ENCODE assay signal across 34 cellular contexts in genomic region chr19:5365905-5366304, GRCh38. TPM values are rescaled to one million over a fixed set of nuclear protein-coding genes. Genes with fewer than 3 reads are reported as not detected.
DNase-seq lines count a peak whose midpoint lies in the region; ATAC-seq, FAIRE-seq and TF ChIP-seq lines count a peak whose summit lies in the region.
"Had no signal": no experiment of that assay in that cellular context is flagged by ENCODE, and none has a peak within 500 bp of the region (broad histone marks: within the 10 kb centered on the region; RNA-seq: fewer than 3 reads in every experiment).

No MANE protein-coding gene starts in this region.

- H3K4me2 ChIP-seq in HepG2 (ENCODE audit: low read depth, low read length) (no peak overlapping the region), K562 (ENCODE audit: insufficient read depth, low read length) (no peak overlapping the region), neuronal stem cell (ENCODE audit: insufficient read depth, low read length, poor library complexity, severe bottlenecking) (no peak overlapping the region)
- H3K4me2 ChIP-seq: A549; BLaER1; BLaER1 treated with 17β-estradiol and CSF1 and Interleukin-3, amounts not matched to agents 10 nM and 100 nM had no signal

- no peak overlapping the region for H4K8ac ChIP-seq in neuronal stem cell (ENCODE audit: low read depth, low read length)

- H3K4ac ChIP-seq in neuronal stem cell (ENCODE audit: low read length) = no peak overlapping the region

- no peak for DNase-seq in HepG2 (ENCODE audit: low spot score)
- no peak for DNase-seq in right lobe of liver
- DNase-seq in K562 (ENCODE audit: extremely low read depth in 1 of 4, low spot score in 3 of 4) = no peak
- DNase-seq in neuronal stem cell (ENCODE audit: low spot score) = no peak
- DNase-seq: 8988T; ACHN; AML-193; BE2C; C1 segment of cervical spinal cord; Caco-2; Calu3; CD4-positive, alpha-beta memory T cell; CD4-positive, alpha-beta T cell; CD4-positive, CD25-positive, alpha-beta regulatory T cell; CD8-positive, alpha-beta memory T cell; CD8-positive, alpha-beta T cell; COR-L47; DMS 273 treated with DMSO at 0.1 percent for 48 hours; DMS153; DMS53; DMS79; DMS79 treated with DMSO at 0.1 percent for 48 hours; DND-41; EL had no signal

- no peak overlapping the region for H2AFZ ChIP-seq in HepG2 (ENCODE audit: low read length)
- no peak overlapping the region for H2AFZ ChIP-seq in K562 (ENCODE audit: low read depth, low read length)
- H2AFZ ChIP-seq in neuronal stem cell (ENCODE audit: low read length) = no peak overlapping the region

- H4K20me1 ChIP-seq in HepG2 (ENCODE audit: insufficient read depth, low read length) = no peaks in the 10 kb centered on the region
- 0 out of 2 replicates have a peak, but pooled peaks cover 3% of the 10 kb centered on the region for H4K20me1 ChIP-seq in K562 (replicated peaks; ENCODE audit: control insufficient read depth, insufficient read depth, low read length)
- H4K20me1 ChIP-seq: BLaER1 had no signal

- H2AK5ac ChIP-seq in neuronal stem cell (ENCODE audit: low read depth, low read length) = peak overlapping the region; percentile 56

- no peaks in the 10 kb centered on the region for H3K36me3 ChIP-seq in HepG2 (replicated peaks in 1 of 2; ENCODE audit: control insufficient read depth in 1 of 2, insufficient read depth in 2 of 2, low read length in 2 of 2)
- H3K36me3 ChIP-seq in right lobe of liver = no peaks in the 10 kb centered on the region
- no peaks in the 10 kb centered on the region for H3K36me3 ChIP-seq in K562 (ENCODE audit: control insufficient read depth, insufficient read depth, low read length)
- no peaks in the 10 kb centered on the region for H3K36me3 ChIP-seq in neuronal stem cell (replicated peaks in 1 of 2; ENCODE audit: control insufficient read depth in 2 of 2, insufficient read depth in 2 of 2, low read length in 2 of 2)
- H3K36me3 ChIP-seq: BE2C; BLaER1; BLaER1 treated with 17β-estradiol and CSF1 and Interleukin-3, amounts not matched to agents 10 nM and 100 nM had no signal

- CTCF ChIA-PET in HepG2 (lab: Yijun Ruan, JAX; ENCODE audit: low intra/inter-chr PET ratio, low total read pairs) (no interaction called here), K562 (lab: Yijun Ruan, JAX; ENCODE audit: low intra/inter-chr PET ratio) (interaction anchor here (0.6 kb wide), 1 partner anchor 11 kb away, joined by 4 read pairs; no protein-coding TSS in a partner anchor)

- no peaks in the 10 kb centered on the region for H3K9me1 ChIP-seq in K562 (ENCODE audit: control insufficient read depth, insufficient read depth, low read length)

- H3K9me3 ChIP-seq in HepG2 (ENCODE audit: low read length) (no peaks in the 10 kb centered on the region), right lobe of liver (no peaks in the 10 kb centered on the region), K562 (replicated peaks; ENCODE audit: control insufficient read depth, insufficient read depth, low read depth, low read length) (no peaks in the 10 kb centered on the region), neuronal stem cell (replicated peaks in 1 of 2; ENCODE audit: control insufficient read depth in 2 of 2, insufficient read depth in 1 of 2, low read depth in 1 of 2, low read length in 2 of 2) (no peaks in the 10 kb centered on the region)
- H3K9me3 ChIP-seq: A549; BE2C; BLaER1; BLaER1 treated with 17β-estradiol and CSF1 and Interleukin-3, amounts not matched to agents 10 nM and 100 nM; Caco-2 had no signal

- no peak overlapping the region for H3K14ac ChIP-seq in neuronal stem cell (ENCODE audit: low read length)

- no peaks in the 10 kb centered on the region for H3K79me1 ChIP-seq in neuronal stem cell (ENCODE audit: low read depth, low read length)

- no peak overlapping the region for H4K91ac ChIP-seq in neuronal stem cell (ENCODE audit: low read depth, low read length, poor library complexity)

- TF ChIP-seq CTCF in HepG2 (CRISPR knock-in tag; IDR thresholded peaks at IDR 0.05) (no peak), right lobe of liver (IDR thresholded peaks at IDR 0.05) (no peak), K562 (IDR thresholded peaks at IDR 0.05 in 2 of 3, conservative IDR thresholded peaks at IDR 0.05 in 1 of 3; ENCODE audit: insufficient read depth in 2 of 3, low read depth in 1 of 3, low read length in 3 of 3) (no peak)

- H2BK15ac ChIP-seq in neuronal stem cell (ENCODE audit: low read length) = peak overlapping the region; percentile 87

- no peak overlapping the region for H3K23ac ChIP-seq in neuronal stem cell (ENCODE audit: low read depth, low read length, poor library complexity)

- no peaks in the 10 kb centered on the region for H3K79me2 ChIP-seq in HepG2 (ENCODE audit: insufficient read depth, low read length)
- no peaks in the 10 kb centered on the region for H3K79me2 ChIP-seq in K562 (ENCODE audit: control insufficient read depth, insufficient read depth, low read length)

- no peak for FAIRE-seq in HepG2 (lab: Jason Lieb, UNC)
- no peak for FAIRE-seq in K562 (lab: Jason Lieb, UNC)
- FAIRE-seq: A204.1, A549, D721Med had no signal

- H3K4me1 ChIP-seq in HepG2 (ENCODE audit: insufficient read depth, low read length) (no peaks in the 10 kb centered on the region), right lobe of liver (no peaks in the 10 kb centered on the region), K562 (replicated peaks in 1 of 2; ENCODE audit: control insufficient read depth in 2 of 2, insufficient read depth in 2 of 2, low read length in 2 of 2) (no peaks in the 10 kb centered on the region), neuronal stem cell (ENCODE audit: control insufficient read depth in 2 of 2, insufficient read depth in 1 of 2, low read depth in 1 of 2, low read length in 2 of 2) (peaks cover 6 to 7% of the 10 kb centered on the region in 2 donors)
- H3K4me1 ChIP-seq: A549, BE2C, Caco-2 had no signal

- in situ Hi-C loops in HepG2 (cut with HindIII; ENCODE audit: extremely low pct_ligation_motif_present, low pct_unique_long_range_greater_than_20kb) = no loop called here
- in situ Hi-C loops in K562 (cut with MboI) = no loop called here

- no peak overlapping the region for H2BK5ac ChIP-seq in neuronal stem cell (ENCODE audit: low read length)

- H3K4me3 ChIP-seq in HepG2 (replicated peaks in 1 of 3; ENCODE audit: insufficient read depth in 1 of 3, low read depth in 2 of 3, low read length in 3 of 3) (no peak overlapping the region), right lobe of liver (no peak overlapping the region), K562 (no peak overlapping the region), neuronal stem cell (ENCODE audit: low read length in 2 of 2) (no peak overlapping the region)
- H3K4me3 ChIP-seq: A549; BLaER1; BLaER1 treated with 17β-estradiol and CSF1 and Interleukin-3, amounts not matched to agents 10 nM and 100 nM had no signal

- TF ChIP-seq POLR2A in HepG2 (IDR thresholded peaks at IDR 0.05; ENCODE audit: insufficient read depth in 1 of 2, low read depth in 2 of 2, low read length in 2 of 2) = no peak
- TF ChIP-seq POLR2A in right lobe of liver (IDR thresholded peaks at IDR 0.05) = no peak
- no peak for TF ChIP-seq POLR2A in K562 (conservative IDR thresholded peaks at IDR 0.05)

- TF ChIP-seq RAD21 in HepG2 (CRISPR knock-in tag; IDR thresholded peaks at IDR 0.05) = no peak
- no peak for TF ChIP-seq RAD21 in K562 (CRISPR knock-in tag; conservative IDR thresholded peaks at IDR 0.05 in 1 of 2, IDR thresholded peaks at IDR 0.05 in 1 of 2)

- no peak overlapping the region for H2BK12ac ChIP-seq in neuronal stem cell (ENCODE audit: low read length)

- POLR2A ChIA-PET in HepG2 (lab: Yijun Ruan, JAX) (no interaction called here), K562 (lab: Yijun Ruan, JAX) (no interaction called here)

- ATAC-seq in HepG2 (no peak), right lobe of liver (no peak), K562 (no peak), HG03108 (IDR thresholded peaks at IDR 0.05; ENCODE audit: unreplicated experiment) (no peak), HG03354 (IDR thresholded peaks at IDR 0.05; ENCODE audit: poor library complexity, severe bottlenecking, unreplicated experiment) (no peak)
- ATAC-seq: A549; CD8-positive, alpha-beta T cell had no signal

- H3K27ac ChIP-seq in HepG2 (ENCODE audit: extremely low read length, insufficient read depth, low read length) (no peak overlapping the region), right lobe of liver (no peak overlapping the region), K562 (ENCODE audit: extremely low read depth, low read depth, low read length) (no peak overlapping the region), neuronal stem cell (replicated peaks; ENCODE audit: low read length) (no peak overlapping the region)
- H3K27ac ChIP-seq: 22Rv1; A549; BLaER1; BLaER1 treated with 17β-estradiol and CSF1 and Interleukin-3, amounts not matched to agents 10 nM and 100 nM; C4-2B had no signal

- 43% methylated on average over 6 of the region's 6 CpGs for WGBS in HepG2 (ENCODE audit: low lambda C conversion rate)
- whole genome bisulfite sequencing in right lobe of liver (ENCODE audit: insufficient coverage, low coverage, low lambda C conversion rate, missing lambda C conversion rate) = 79% methylated on average over 6 of the region's 6 CpGs
- WGBS in K562 (ENCODE audit: insufficient coverage, low coverage, missing lambda C conversion rate) = 9% methylated on average over 6 of the region's 6 CpGs
- WGBS in neuronal stem cell (ENCODE audit: extremely low coverage in 2 of 2, insufficient read length in 2 of 2, insufficient replicate concordance in 1 of 2), 2 donors = no CpG with 5 or more reads among the region's 6 CpGs

- no peak overlapping the region for H3K9ac ChIP-seq in HepG2 (ENCODE audit: insufficient read depth, low read depth, low read length)
- H3K9ac ChIP-seq in K562 (ENCODE audit: insufficient read depth in 1 of 2, low read depth in 2 of 2, low read length in 2 of 2) = no peak overlapping the region
- no peak overlapping the region for H3K9ac ChIP-seq in neuronal stem cell (ENCODE audit: low read depth, low read length, poor library complexity)
- H3K9ac ChIP-seq: BLaER1; BLaER1 treated with 17β-estradiol and CSF1 and Interleukin-3, amounts not matched to agents 10 nM and 100 nM had no signal

- TF ChIP-seq EP300 in HepG2 (IDR thresholded peaks at IDR 0.05; ENCODE audit: low read depth in 2 of 2, low read length in 2 of 2) (no peak), HepG2 (CRISPR knock-in tag; IDR thresholded peaks at IDR 0.05; ENCODE audit: borderline replicate concordance) (no peak), K562 (IDR thresholded peaks at IDR 0.05; ENCODE audit: low read length) (no peak)

- H3K27me3 ChIP-seq in HepG2 (ENCODE audit: control insufficient read depth in 1 of 2, insufficient read depth in 2 of 2, low read length in 2 of 2) (no peaks in the 10 kb centered on the region), right lobe of liver (no peaks in the 10 kb centered on the region), K562 (ENCODE audit: control insufficient read depth in 2 of 2, insufficient read depth in 2 of 2, low read length in 2 of 2) (peaks cover 0 to 3% of the 10 kb centered on the region in 2 experiments; a peak in 1 of 5 replicates), neuronal stem cell (ENCODE audit: control insufficient read depth in 3 of 3, insufficient read depth in 3 of 3, low read depth in 1 of 3, low read length in 3 of 3) (no peaks in the 10 kb centered on the region)
- H3K27me3 ChIP-seq: BE2C; BLaER1; BLaER1 treated with 17β-estradiol and CSF1 and Interleukin-3, amounts not matched to agents 10 nM and 100 nM had no signal

- no peak overlapping the region for H2BK120ac ChIP-seq in neuronal stem cell (ENCODE audit: low read depth, low read length)

- BruUV-seq in HepG2 (replicated peaks; lab: Mats Ljungman, UMichigan) (no TSS peak), K562 (replicated peaks; lab: Mats Ljungman, UMichigan) (no TSS peak)

- intact Hi-C loops in HepG2 (cut with micrococcal nuclease; ENCODE audit: unreplicated experiment) = no loop called here
- intact Hi-C loops in right lobe of liver (cut with DNase I) = no loop called here
- intact Hi-C loops in K562 (cut with micrococcal nuclease) = no loop called here

- H3K18ac ChIP-seq in neuronal stem cell (ENCODE audit: low read length) = no peak overlapping the region

RNA-seq across cellular contexts. Expression of gene PTPRS, which starts 25.3 kb away (rescaled TPM):
- total RNA-seq in HepG2 (2016; rRNA removed; fragmentation: Illumina TruSeq; extraction: Trizol) = 21.3 and 32.7 TPM in 2 replicates
- 8.8 and 10.2 TPM in 2 replicates for total RNA-seq in HepG2 (2016; cell fraction: cytosol; rRNA removed; fragmentation: Illumina TruSeq; extraction: Trizol; ENCODE audit: low read depth)
- 17.7 and 32.1 TPM in 2 replicates for total RNA-seq in HepG2 (2016; cell fraction: insoluble cytoplasmic fraction; rRNA removed; fragmentation: Illumina TruSeq; extraction: Trizol)
- total RNA-seq in HepG2 (2016; cell fraction: membrane; rRNA removed; fragmentation: Illumina TruSeq; extraction: Trizol) = 21.8 and 23.0 TPM in 2 replicates
- 57.4 and 62.6 TPM in 2 replicates for total RNA-seq in HepG2 (2016; cell fraction: nucleus; rRNA removed; fragmentation: Illumina TruSeq; extraction: Trizol)
- 43.9 and 63.5 TPM in 2 replicates for polyA plus RNA-seq in HepG2 (2011; rRNA removed)
- polyA plus RNA-seq in HepG2 (2011; cell fraction: cytosol; rRNA removed) = 36.8 and 40.6 TPM in 2 replicates
- 194 and 221 TPM in 2 replicates for polyA plus RNA-seq in HepG2 (2011; cell fraction: nucleus; rRNA removed)
- 24.6 and 49.4 TPM in 2 replicates for polyA plus RNA-seq in HepG2 (2012)
- polyA plus RNA-seq in HepG2 (2016; cell fraction: cytosol; fragmentation: Illumina TruSeq; extraction: Trizol; ENCODE audit: low read depth) = 4.6 and 4.7 TPM in 2 replicates
- 8.4 and 10.5 TPM in 2 replicates for polyA plus RNA-seq in HepG2 (2016; cell fraction: insoluble cytoplasmic fraction; fragmentation: Illumina TruSeq; extraction: Trizol; ENCODE audit: low read depth)
- polyA plus RNA-seq in HepG2 (2016; cell fraction: membrane; fragmentation: Illumina TruSeq; extraction: Trizol; ENCODE audit: low read depth) = 5.1 and 5.2 TPM in 2 replicates
- 68.7 and 77.5 TPM in 2 replicates for polyA plus RNA-seq in HepG2 (2016; cell fraction: nucleus; fragmentation: Illumina TruSeq; extraction: Trizol; ENCODE audit: insufficient read depth, low read depth)
- 65.7 and 175 TPM in 2 replicates for polyA minus RNA-seq in HepG2 (2011; rRNA and poly(A)+ RNA removed; ENCODE audit: low replicate concordance)
- polyA minus RNA-seq in HepG2 (2011; cell fraction: cytosol; rRNA and poly(A)+ RNA removed) = 79.6 and 103 TPM in 2 replicates
- polyA minus RNA-seq in HepG2 (2011; cell fraction: nucleus; rRNA and poly(A)+ RNA removed) = 55.6 and 71.9 TPM in 2 replicates
- total RNA-seq in right lobe of liver = 10 to 100 TPM in 5 of 6 experiments, 1 to 10 TPM in 1; 6.1 to 39.9 (median 22.1) TPM
- total RNA-seq in K562 (2011; cell fraction: chromatin; rRNA removed; ENCODE audit: low replicate concordance) = 79.8 and 180 TPM in 2 replicates
- total RNA-seq in K562 (2011; cell fraction: nucleolus; rRNA removed) = 97.4 and 130 TPM in 2 replicates
- 85.8 and 89.2 TPM in 2 replicates for total RNA-seq in K562 (2011; cell fraction: nucleoplasm; rRNA removed)
- 26.4 and 28.0 TPM in 2 replicates for total RNA-seq in K562 (2014; rRNA removed)
- total RNA-seq in K562 (2014; rRNA removed; fragmentation: Illumina TruSeq; extraction: Trizol) = 6.1 and 6.7 TPM in 2 replicates
- 14.1 and 15.1 TPM in 2 replicates for total RNA-seq in K562 (2015; rRNA removed; fragmentation: Illumina TruSeq; extraction: Trizol)
- 45.2 and 49.4 TPM in 2 replicates for total RNA-seq in K562 (2021)
- 14.9 and 17.4 TPM in 2 replicates for polyA plus RNA-seq in K562 (2011; rRNA removed)
- polyA plus RNA-seq in K562 (2011; cell fraction: cytosol; rRNA removed) = 14.3 and 32.7 TPM in 2 replicates
- polyA plus RNA-seq in K562 (2011; cell fraction: nucleus; rRNA removed) = 54.1 and 106 TPM in 2 replicates
- polyA plus RNA-seq in K562 (2012) = 23.1 and 29.5 TPM in 2 replicates
- 8.3 and 10.7 TPM in 2 replicates for polyA plus RNA-seq in K562 (2014; fragmentation: Illumina TruSeq; extraction: Trizol)
- 1 to 10 TPM; 1.1 to 1.2 TPM for polyA plus RNA-seq in K562 (2014; fragmentation: Nextera tagmentation; extraction: Ambion mirVana)
- polyA plus RNA-seq in K562 (2014; rRNA removed) = 26.9 and 27.4 TPM in 2 replicates
- polyA minus RNA-seq in K562 (2011; rRNA and poly(A)+ RNA removed) = 11.5 and 28.9 TPM in 2 replicates
- polyA minus RNA-seq in K562 (2011; cell fraction: cytosol; rRNA and poly(A)+ RNA removed) = 41.9 and 44.2 TPM in 2 replicates
- 27.2 and 33.5 TPM in 2 replicates for polyA minus RNA-seq in K562 (2011; cell fraction: nucleus; rRNA and poly(A)+ RNA removed)
- polyA plus RNA-seq in neuronal stem cell (2013, experiment 1 of 2) = 162 TPM
- polyA plus RNA-seq in neuronal stem cell (2013, experiment 2 of 2) = 172 TPM
- polyA plus RNA-seq: CD14-positive monocyte had no signal
